ENCODE assay signal across 8 cellular contexts in the genomic region with DNA sequence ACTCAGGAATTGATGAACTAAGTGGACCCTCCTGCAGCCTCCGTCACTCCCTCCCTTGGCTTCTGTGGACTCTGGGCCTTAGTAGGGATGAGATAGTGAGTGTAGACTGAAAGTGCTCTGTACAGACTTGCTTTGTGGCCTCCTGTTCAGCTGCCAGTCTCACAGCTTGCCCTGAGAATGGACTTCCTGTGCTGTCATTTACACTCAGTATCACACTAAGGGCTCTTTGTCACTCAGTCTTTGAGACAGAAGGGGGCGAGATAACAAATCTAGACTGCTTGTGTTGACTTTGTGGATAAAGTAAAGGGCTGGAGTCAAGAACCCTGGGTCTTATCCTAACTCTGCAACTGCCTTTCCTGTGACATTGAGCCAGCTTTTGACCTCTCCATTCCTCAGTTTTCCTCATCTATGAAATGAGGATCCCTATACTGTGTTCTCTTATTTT. TPM values are rescaled to one million over a fixed set of nuclear protein-coding genes. Genes with fewer than 3 reads are reported as not detected.
A peak's percentile ranks its signal among the peaks of the same experiment; 100 is the strongest.
DNase-seq lines count a peak whose midpoint lies in the region; ATAC-seq and TF ChIP-seq lines count a peak whose summit lies in the region.

No MANE protein-coding gene starts in this region.

- in situ Hi-C loops in brain microvascular endothelial cell (cut with HindIII; ENCODE audit: low pct_ligation_motif_present, low sequenced_read_pairs), result no loop called here

- H3K4me3 ChIP-seq in DND-41 (ENCODE audit: low read depth in 1 of 2, low read length in 2 of 2) (no peak overlapping the region), brain microvascular endothelial cell (ENCODE audit: low read depth, low read length) (no peak overlapping the region), MG63 (no peak overlapping the region)

- H3K9ac ChIP-seq in DND-41 (ENCODE audit: low read depth, low read length), result no peak overlapping the region

- H3K36me3 ChIP-seq in DND-41 (ENCODE audit: insufficient read depth, low read length) (no peaks in the 10 kb centered on the region), brain microvascular endothelial cell (replicated peaks) (no peaks in the 10 kb centered on the region), MG63 (no peaks in the 10 kb centered on the region)

- no peak for DNase-seq in DND-41
- DNase-seq in HT1080 (ENCODE audit: low read depth), result peak; percentile 33
- peak; percentile 6 for DNase-seq in brain microvascular endothelial cell
- peak; percentile 19 for DNase-seq in neural crest cell (ENCODE audit: low read depth, low spot score)
- DNase-seq in MG63, result no peak
- DNase-seq in SKM-1 treated with dmso at 0.1 percent for 144 hours (lab: John Stamatoyannopoulos, UW; ENCODE audit: unreplicated experiment), result no peak
- no peak for DNase-seq in activated naive CD4-positive, alpha-beta T cell treated with Interleukin-2 at 50 U/mL for 16 hours

- H3K79me2 ChIP-seq in DND-41 (ENCODE audit: insufficient read depth, low read length), result no peaks in the 10 kb centered on the region

- H3K9me3 ChIP-seq in DND-41 (ENCODE audit: insufficient read depth, low read length, severe bottlenecking), result no peaks in the 10 kb centered on the region
- no peaks in the 10 kb centered on the region for H3K9me3 ChIP-seq in MG63

- no peaks in the 10 kb centered on the region for H3K4me1 ChIP-seq in DND-41 (ENCODE audit: insufficient read depth, low read length)

- peaks cover 3% of the 10 kb centered on the region for H3K9me3 Mint-ChIP-seq in neural crest cell

- peaks cover 3% of the 10 kb centered on the region for H3K36me3 Mint-ChIP-seq in neural crest cell (ENCODE audit: low read depth)

- TF ChIP-seq CTCF in DND-41 (IDR thresholded peaks at IDR 0.05; ENCODE audit: borderline replicate concordance, extremely low read depth, low read length, poor library complexity, severe bottlenecking) (peak; percentile 42), brain microvascular endothelial cell (IDR thresholded peaks at IDR 0.05; ENCODE audit: low read depth, low read length, missing control alignments) (peak; percentile 13), neural crest cell (conservative IDR thresholded peaks at IDR 0.05) (no peak)

- H3K27ac ChIP-seq in DND-41 (ENCODE audit: low read length), result no peak overlapping the region
- no peak overlapping the region for H3K27ac ChIP-seq in brain microvascular endothelial cell

- peak overlapping the region; percentile 40 for H3K27ac Mint-ChIP-seq in neural crest cell (ENCODE audit: unreplicated experiment)

- H3K4me1 Mint-ChIP-seq in neural crest cell, result peaks cover 56% of the 10 kb centered on the region

- H4K20me1 ChIP-seq in DND-41 (ENCODE audit: insufficient read depth, low read length), result no peaks in the 10 kb centered on the region

- ATAC-seq in DND-41 (ENCODE audit: insufficient read depth, low read depth) (peak; percentile 74), GM19463 (IDR thresholded peaks at IDR 0.05; ENCODE audit: unreplicated experiment) (peak; percentile 98)

- peak overlapping the region; percentile 56 for H3K4me3 Mint-ChIP-seq in neural crest cell

- no peak overlapping the region for H3K4me2 ChIP-seq in DND-41 (ENCODE audit: insufficient read depth, low read length)

- H2AFZ ChIP-seq in DND-41 (ENCODE audit: low read depth, low read length), result no peak overlapping the region

- H3K27me3 ChIP-seq in DND-41 (ENCODE audit: insufficient read depth, low read length, poor library complexity) (no peaks in the 10 kb centered on the region), brain microvascular endothelial cell (replicated peaks) (no peaks in the 10 kb centered on the region), MG63 (no peaks in the 10 kb centered on the region)

- no peaks in the 10 kb centered on the region for H3K27me3 Mint-ChIP-seq in neural crest cell (ENCODE audit: low read depth)

RNA-seq across cellular contexts. Expression of a gene that starts 21.0 kb away (rescaled TPM):
- total RNA-seq in HT1080 (2014; rRNA removed; shearing (Covaris generic)), result 30.9 and 45.6 TPM in 2 replicates
- polyA plus RNA-seq in HT1080 (2015; cell fraction: cytosol; rRNA removed), result 80.9 and 94.5 TPM in 2 replicates
- polyA plus RNA-seq in HT1080 (2015; cell fraction: nucleus; rRNA removed), result 67.0 and 71.9 TPM in 2 replicates
- 106 TPM in 2 replicates for total RNA-seq in neural crest cell
- total RNA-seq in MG63 (2014; rRNA removed; shearing (Covaris generic); ENCODE audit: low replicate concordance), result 6.9 and 8.2 TPM in 2 replicates

Comparison
In these comparisons a context has a peak if more than half of its experiments do, and no peak if none do; other contexts are left out.
1. DNase-seq: peak in HT1080 (single experiment), brain microvascular endothelial cell (single experiment) and neural crest cell (single experiment); none in DND-41 (single experiment), MG63 (single experiment), SKM-1 treated with dmso at 0.1 percent for 144 hours (single experiment) and activated naive CD4-positive, alpha-beta T cell treated with Interleukin-2 at 50 U/mL for 16 hours (single experiment).